1 cellular context compared by ENCODE assay signal in genomic region chr2:75007819-75008218, GRCh38.
TF ChIP-seq lines count a peak whose summit lies in the region.

No MANE protein-coding gene starts in this region.

TF ChIP-seq in HepG2, 621 proteins besides CTCF, POLR2A, EP300 and RAD21 (continued from another document):
- TF ChIP-seq ZNF766 (CRISPR knock-in tag; IDR thresholded peaks at IDR 0.05; ENCODE audit: borderline replicate concordance) (no peak), RAD51 (IDR thresholded peaks at IDR 0.05; ENCODE audit: borderline replicate concordance) (no peak), ZFP41 (CRISPR knock-in tag; IDR thresholded peaks at IDR 0.05; ENCODE audit: borderline replicate concordance) (no peak), TGIF2 (CRISPR knock-in tag; IDR thresholded peaks at IDR 0.05) (no peak), ZNF441 (CRISPR knock-in tag; IDR thresholded peaks at IDR 0.05; ENCODE audit: borderline replicate concordance) (no peak), STAG1 (CRISPR knock-in tag; IDR thresholded peaks at IDR 0.05) (peak; percentile 58)
